18 cellular contexts compared by ENCODE assay signal in the genomic region with DNA sequence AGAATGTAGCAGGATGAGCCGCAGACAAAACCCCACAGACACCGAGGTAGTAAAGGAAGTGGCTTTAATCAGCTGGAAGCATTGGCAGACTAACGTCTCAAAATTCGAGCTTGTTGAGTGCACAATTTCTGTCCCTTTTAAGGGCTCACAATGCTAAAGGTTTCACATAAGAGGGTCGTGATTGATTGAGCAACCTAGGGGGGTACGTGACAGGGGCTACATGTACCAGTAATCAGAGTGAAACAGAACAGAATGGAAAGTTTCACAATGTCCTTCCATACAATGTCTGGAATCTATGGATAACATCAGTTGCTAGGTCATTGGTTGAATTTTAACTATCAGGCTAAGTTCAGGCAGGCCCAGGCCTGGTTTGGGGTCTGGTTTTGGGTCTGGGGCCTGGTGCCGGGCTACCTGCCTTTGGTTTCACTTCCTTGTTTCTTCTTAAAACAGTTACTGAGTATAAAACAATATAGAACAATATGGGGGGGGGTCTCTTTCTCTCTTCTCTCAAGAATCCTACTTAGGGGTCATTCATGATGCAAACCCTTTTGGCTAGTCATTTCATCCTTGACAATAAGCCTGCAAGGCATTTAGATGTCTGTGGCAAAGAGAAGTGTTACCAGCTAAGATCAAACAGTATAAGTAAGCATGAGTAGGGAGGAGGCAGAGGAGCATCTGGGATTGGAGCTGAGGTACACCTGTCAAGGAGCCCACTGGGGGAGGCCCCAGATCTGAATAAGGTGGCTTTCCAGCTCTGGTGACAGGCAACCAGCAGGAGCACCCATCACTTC.
"Had no signal": no experiment of that assay in that cellular context is flagged by ENCODE, and none has a peak within 500 bp of the region (broad histone marks: within the 10 kb centered on the region; RNA-seq: fewer than 3 reads in every experiment).

No MANE protein-coding gene starts in this region.

- H3K27ac ChIP-seq: heart left ventricle, spleen, tibial artery, upper lobe of right lung had no signal

- H3K9me3 ChIP-seq: heart left ventricle, spleen, tibial artery, upper lobe of right lung had no signal

- H3K36me3 Mint-ChIP-seq: naive B cell; stimulated activated memory B cell treated with anti-CD40 and anti-IgM and Interleukin-4, amounts not matched to agents 10 μg/mL and 1 μg/mL and 100 μg/mL, for 72 hours had no signal

- H3K4me1 ChIP-seq: spleen, upper lobe of right lung had no signal

- H3K4me1 Mint-ChIP-seq: stimulated activated memory B cell treated with anti-CD40 and anti-IgM and Interleukin-4, amounts not matched to agents 10 μg/mL and 1 μg/mL and 100 μg/mL, for 72 hours had no signal

- H3K9me3 Mint-ChIP-seq: naive B cell; nephron; stimulated activated memory B cell treated with anti-CD40 and anti-IgM and Interleukin-4, amounts not matched to agents 10 μg/mL and 1 μg/mL and 100 μg/mL, for 72 hours; stimulated activated naive CD8-positive, alpha-beta T cell treated with anti-CD3 and anti-CD28 coated beads, Interleukin-15, Interleukin-2, amounts not matched to agents 100 ng/mL and 50 ng/mL, for 24 hours had no signal

- H3K36me3 ChIP-seq: heart left ventricle, spleen, tibial artery, upper lobe of right lung had no signal

- H3K4me3 Mint-ChIP-seq: nephron; stimulated activated memory B cell treated with anti-CD40 and anti-IgM and Interleukin-4, amounts not matched to agents 10 μg/mL and 1 μg/mL and 100 μg/mL, for 72 hours; stimulated activated naive CD8-positive, alpha-beta T cell treated with anti-CD3 and anti-CD28 coated beads, Interleukin-15, Interleukin-2, amounts not matched to agents 100 ng/mL and 50 ng/mL, for 24 hours had no signal

- ATAC-seq: heart left ventricle; stimulated activated memory B cell treated with anti-CD40 and anti-IgM and Interleukin-4, amounts not matched to agents 10 μg/mL and 1 μg/mL and 100 μg/mL, for 72 hours; upper lobe of right lung had no signal

- DNase-seq: dermis blood vessel endothelial cell; heart left ventricle; hippocampal formation; kidney glomerular epithelial cell; mesendoderm; naive B cell; posterior cingulate gyrus; spleen; stimulated activated CD4-positive, alpha-beta T cell treated with anti-CD3 and anti-CD28 coated beads, Interleukin-15, amount 100 ng/mL, for 24 hours; stimulated activated CD4-positive, alpha-beta T cell treated with anti-CD3 and anti-CD28 coated beads, Interleukin-1b, Interleukin-23, amount 100 ng/mL, for 48 hours; stimulated activated CD4-positive, alpha-beta T cell treated with anti-CD3 and anti-CD28 coated beads, Interleukin-4, amount 100 ng/mL, for 24 hours; tibial artery; upper lobe of right lung had no signal

- FAIRE-seq: frontal cortex, islet of Langerhans had no signal

- H3K27ac Mint-ChIP-seq: nephron; stimulated activated memory B cell treated with anti-CD40 and anti-IgM and Interleukin-4, amounts not matched to agents 10 μg/mL and 1 μg/mL and 100 μg/mL, for 72 hours; stimulated activated naive CD8-positive, alpha-beta T cell treated with anti-CD3 and anti-CD28 coated beads, Interleukin-15, Interleukin-2, amounts not matched to agents 100 ng/mL and 50 ng/mL, for 24 hours had no signal

- H3K4me3 ChIP-seq: heart left ventricle, spleen, tibial artery, upper lobe of right lung had no signal

- H3K27me3 ChIP-seq: heart left ventricle, spleen, tibial artery, upper lobe of right lung had no signal
